6 cellular contexts compared by ENCODE assay signal in genomic region chr11:551131-551530, GRCh38.
"Had no signal": no experiment of that assay in that cellular context is flagged by ENCODE, and none has a peak within 500 bp of the region (broad histone marks: within the 10 kb centered on the region; RNA-seq: fewer than 3 reads in every experiment).

No MANE protein-coding gene starts in this region.

- H3K4me3 ChIP-seq: GM23338 had no signal

- ATAC-seq: GM23338 had no signal

- FAIRE-seq: H1, H54, HTR-8/SVneo had no signal

- DNase-seq: H9, HCEC 1CT had no signal

- H3K4me2 ChIP-seq: GM23338 had no signal

- H2AFZ ChIP-seq: GM23338 had no signal
